ENCODE assay signal across 10 cellular contexts in genomic region chr3:184884359-184885017, GRCh38.
DNase-seq lines count a peak whose midpoint lies in the region; ATAC-seq and TF ChIP-seq lines count a peak whose summit lies in the region.
"Had no signal": no experiment of that assay in that cellular context is flagged by ENCODE, and none has a peak within 500 bp of the region (broad histone marks: within the 10 kb centered on the region; RNA-seq: fewer than 3 reads in every experiment).

No MANE protein-coding gene starts in this region.

- H3K27ac Mint-ChIP-seq in CD14-positive monocyte, result no peak overlapping the region

- DNase-seq in GM06990 (ENCODE audit: extremely low read depth, insufficient read length) (peak; percentile 22), iPS-NIHi7 (ENCODE audit: extremely low spot score) (no peak), left lung (no peak), CD14-positive monocyte (ENCODE audit: low spot score) (no peak), NCI-H187 (lab: John Stamatoyannopoulos, UW) (no peak)
- DNase-seq: amniotic stem cell, spleen had no signal

- intact Hi-C loops in left lung (cut with DNase I), result no loop called here
- intact Hi-C loops in CD14-positive monocyte (cut with micrococcal nuclease), result no loop called here

- H3K36me3 ChIP-seq in GM06990 (ENCODE audit: control insufficient read depth, insufficient read depth, low read length) (no peaks in the 10 kb centered on the region; the same call in 1 of the 2 replicates), left lung (peaks cover 0 to 76% of the 10 kb centered on the region in 2 donors)

- no peak overlapping the region for H3K4me3 Mint-ChIP-seq in CD14-positive monocyte

- peak; percentile 93 for ATAC-seq in GM19324 (IDR thresholded peaks at IDR 0.05; ENCODE audit: low FRiP score, unreplicated experiment)
- peak; percentile 89 for ATAC-seq in HG02610 (IDR thresholded peaks at IDR 0.05; ENCODE audit: unreplicated experiment)
- peak; percentile 67 for ATAC-seq in HG03457 (IDR thresholded peaks at IDR 0.05; ENCODE audit: unreplicated experiment)
- no peak for ATAC-seq in left lung

- H3K27me3 ChIP-seq in GM06990 (replicated peaks; ENCODE audit: control insufficient read depth, insufficient read depth, low read length) (no peaks in the 10 kb centered on the region), left lung (no peaks in the 10 kb centered on the region)
- H3K27me3 ChIP-seq: spleen had no signal

- peaks cover 80 to 87% of the 10 kb centered on the region in 2 donors for H3K36me3 Mint-ChIP-seq in CD14-positive monocyte

- H3K4me1 ChIP-seq in left lung, result no peaks in the 10 kb centered on the region

- H3K9me3 Mint-ChIP-seq in CD14-positive monocyte, result no peaks in the 10 kb centered on the region

- no peaks in the 10 kb centered on the region for H3K9me3 ChIP-seq in left lung
- H3K9me3 ChIP-seq: spleen had no signal

- no peak for TF ChIP-seq CTCF in GM06990 (IDR thresholded peaks at IDR 0.05; ENCODE audit: insufficient read depth, low read length, poor library complexity, severe bottlenecking)
- TF ChIP-seq CTCF in left lung (IDR thresholded peaks at IDR 0.05), result no peak
- no peak for TF ChIP-seq CTCF in CD14-positive monocyte (IDR thresholded peaks at IDR 0.05)

- H3K27me3 Mint-ChIP-seq in CD14-positive monocyte (ENCODE audit: low read depth in 3 of 3), result no peaks in the 10 kb centered on the region

- H3K4me3 ChIP-seq in GM06990 (replicated peaks; ENCODE audit: low read depth, low read length) (no peak overlapping the region), left lung (no peak overlapping the region)
- H3K4me3 ChIP-seq: spleen had no signal

- H3K27ac ChIP-seq in left lung, result no peak overlapping the region
- H3K27ac ChIP-seq: spleen had no signal

- H3K4me1 Mint-ChIP-seq in CD14-positive monocyte, result no peaks in the 10 kb centered on the region
